1 cellular context compared by ENCODE assay signal in genomic region chr12:133037207-133038005, GRCh38.
TF ChIP-seq lines count a peak whose summit lies in the region.

TSS of gene ZNF84 (plus strand) at chr12:133037509. CDS start at chr12:133041468, 3,959 bp downstream.

TF ChIP-seq in HepG2, 621 proteins besides CTCF, POLR2A, EP300 and RAD21 (continued from another document and continues in another):
- peak; percentile 38; the same call in 1 of the 2 replicates for TF ChIP-seq ZNF281 (CRISPR knock-in tag; IDR thresholded peaks at IDR 0.05; ENCODE audit: borderline replicate concordance)
- TF ChIP-seq NFE2 (CRISPR knock-in tag; IDR thresholded peaks at IDR 0.05), result no peak
- TF ChIP-seq TBX2 (CRISPR knock-in tag; IDR thresholded peaks at IDR 0.05; ENCODE audit: borderline replicate concordance), result peak; percentile 79; the same call in 1 of the 2 replicates
- peak; percentile 57 for TF ChIP-seq PATZ1 (CRISPR knock-in tag; IDR thresholded peaks at IDR 0.05)
- no peak for TF ChIP-seq CHD4 (IDR thresholded peaks at IDR 0.05; ENCODE audit: borderline replicate concordance, low read length)
- TF ChIP-seq ZNF225 (CRISPR knock-in tag; IDR thresholded peaks at IDR 0.05), result no peak; the same call in 1 of the 2 replicates
- TF ChIP-seq HES4 (CRISPR knock-in tag; IDR thresholded peaks at IDR 0.05; ENCODE audit: borderline replicate concordance), result peak; percentile 82
- TF ChIP-seq ZNF547 (CRISPR knock-in tag; IDR thresholded peaks at IDR 0.05), result peak; percentile 81
- peak; percentile 64; the same call in 1 of the 2 replicates for TF ChIP-seq MTA1 (CRISPR knock-in tag; IDR thresholded peaks at IDR 0.05; ENCODE audit: borderline replicate concordance)
- TF ChIP-seq PAXIP1 (CRISPR knock-in tag; conservative IDR thresholded peaks at IDR 0.05), result peak; percentile 49
- no peak for TF ChIP-seq TFAP4 (IDR thresholded peaks at IDR 0.05; ENCODE audit: borderline replicate concordance, low read depth)
- TF ChIP-seq KAT8 (CRISPR knock-in tag; IDR thresholded peaks at IDR 0.05), result peak; percentile 61; the same call in 1 of the 2 replicates
- TF ChIP-seq RBAK (CRISPR knock-in tag; IDR thresholded peaks at IDR 0.05), result no peak
- TF ChIP-seq ZNF878 (CRISPR knock-in tag; IDR thresholded peaks at IDR 0.05), result peak; percentile 71; the same call in 1 of the 2 replicates
- TF ChIP-seq MXI1 (IDR thresholded peaks at IDR 0.05; ENCODE audit: borderline replicate concordance, low read depth, low read length), result peak; percentile 69; the same call in 1 of the 3 replicates
- TF ChIP-seq FOXP1 (IDR thresholded peaks at IDR 0.05), result no peak
- no peak for TF ChIP-seq FOXP1 (CRISPR knock-in tag; IDR thresholded peaks at IDR 0.05)
- peak; percentile 93 for TF ChIP-seq BATF2 (CRISPR knock-in tag; IDR thresholded peaks at IDR 0.05)
- no peak for TF ChIP-seq ATF3 (CRISPR knock-in tag; IDR thresholded peaks at IDR 0.05)
- peak; percentile 84 for TF ChIP-seq ZNF639 (CRISPR knock-in tag; conservative IDR thresholded peaks at IDR 0.05)
- TF ChIP-seq SETDB1 (CRISPR knock-in tag; IDR thresholded peaks at IDR 0.05; ENCODE audit: borderline replicate concordance), result no peak
- no peak for TF ChIP-seq ATF7 (IDR thresholded peaks at IDR 0.05)
- peak; percentile 81; the same call in 1 of the 2 replicates for TF ChIP-seq ATF7 (CRISPR knock-in tag; IDR thresholded peaks at IDR 0.05)
- TF ChIP-seq ZNF816 (CRISPR knock-in tag; IDR thresholded peaks at IDR 0.05; ENCODE audit: borderline replicate concordance), result no peak
- TF ChIP-seq HDAC1 (CRISPR knock-in tag; IDR thresholded peaks at IDR 0.05), result peak; percentile 35; the same call in 1 of the 2 replicates
- TF ChIP-seq CBX5 (CRISPR knock-in tag; IDR thresholded peaks at IDR 0.05; ENCODE audit: borderline replicate concordance), result 0 out of 2 replicates have a peak, but pooled peaks have one; percentile 63
- TF ChIP-seq ZNF891 (CRISPR knock-in tag; IDR thresholded peaks at IDR 0.05), result no peak
- TF ChIP-seq TIGD3 (CRISPR knock-in tag; IDR thresholded peaks at IDR 0.05; ENCODE audit: borderline replicate concordance), result no peak
- no peak for TF ChIP-seq ZNF75D (CRISPR knock-in tag; IDR thresholded peaks at IDR 0.05; ENCODE audit: borderline replicate concordance)
- no peak for TF ChIP-seq THAP7 (CRISPR knock-in tag; IDR thresholded peaks at IDR 0.05)
- TF ChIP-seq ZNF367 (CRISPR knock-in tag; IDR thresholded peaks at IDR 0.05; ENCODE audit: borderline replicate concordance), result no peak; the same call in 1 of the 2 replicates
- peak; percentile 97 for TF ChIP-seq ZBTB43 (CRISPR knock-in tag; conservative IDR thresholded peaks at IDR 0.05)
- TF ChIP-seq NFRKB (IDR thresholded peaks at IDR 0.05), result no peak
- TF ChIP-seq SYNCRIP (IDR thresholded peaks at IDR 0.05; ENCODE audit: insufficient read depth, low read depth, low read length), result no peak
- peak; percentile 59; the same call in 1 of the 2 replicates for TF ChIP-seq CERS6 (CRISPR knock-in tag; IDR thresholded peaks at IDR 0.05)
- TF ChIP-seq ZNF335 (CRISPR knock-in tag; IDR thresholded peaks at IDR 0.05), result no peak
- no peak for TF ChIP-seq ZNF7 (CRISPR knock-in tag; IDR thresholded peaks at IDR 0.05)
- TF ChIP-seq DDIT3 (CRISPR knock-in tag; IDR thresholded peaks at IDR 0.05), result no peak
- peak; percentile 91 for TF ChIP-seq USF2 (IDR thresholded peaks at IDR 0.05; ENCODE audit: low read depth, low read length)
- peak; percentile 78 for TF ChIP-seq USF2 (CRISPR knock-in tag; IDR thresholded peaks at IDR 0.05; ENCODE audit: borderline replicate concordance)
- TF ChIP-seq DMAP1 (CRISPR knock-in tag; IDR thresholded peaks at IDR 0.05), result peak; percentile 88
- no peak for TF ChIP-seq FOSL1 (CRISPR knock-in tag; IDR thresholded peaks at IDR 0.05; ENCODE audit: borderline replicate concordance)
